Comparison of ENCODE assay signal across 8 cellular contexts in the genomic region with DNA sequence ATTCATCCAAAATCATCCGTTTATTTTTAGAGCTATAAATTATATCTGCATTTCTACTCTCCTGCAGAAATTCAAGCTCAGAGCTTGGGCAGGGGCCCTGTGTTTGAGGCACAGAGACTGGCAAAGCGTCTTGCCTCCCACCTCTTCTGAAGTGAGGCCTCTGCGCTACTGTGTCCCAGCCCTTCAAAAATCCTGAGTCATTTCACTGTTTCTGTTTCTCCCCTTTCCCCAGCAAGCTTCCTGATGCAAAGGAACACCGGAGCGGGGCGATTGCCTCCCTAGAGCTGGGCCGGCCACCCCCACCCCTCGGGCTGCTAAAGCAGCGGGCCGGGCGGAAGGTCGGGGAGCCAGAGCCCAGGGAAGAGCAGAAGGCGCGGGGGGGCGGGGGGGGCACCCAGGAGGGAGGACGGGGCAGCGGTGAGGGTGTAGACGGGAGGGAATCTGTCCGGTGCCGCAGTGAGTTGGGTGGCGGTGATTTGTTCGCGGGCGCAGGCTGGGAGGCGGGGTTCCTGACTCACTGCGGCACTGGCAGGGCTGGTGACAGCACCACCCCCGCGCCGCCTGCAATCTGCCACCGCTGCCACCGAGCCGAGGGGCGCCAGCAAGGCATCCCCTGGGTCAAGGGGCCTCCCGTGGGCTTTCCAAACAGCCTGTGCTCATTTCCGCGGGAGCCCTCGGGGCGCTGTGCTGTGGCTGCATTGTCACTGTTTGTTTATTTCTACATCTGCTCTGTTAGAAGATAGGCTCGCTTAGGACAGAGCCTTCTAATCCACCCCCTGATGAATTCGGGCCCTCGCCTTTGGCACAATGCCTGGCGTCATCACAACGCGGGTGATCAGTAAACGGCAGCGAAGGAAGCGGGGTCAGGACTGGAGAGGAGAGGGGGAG. TPM values are rescaled to one million over a fixed set of nuclear protein-coding genes. Genes with fewer than 3 reads are reported as not detected.
DNase-seq lines count a peak whose midpoint lies in the region; ATAC-seq and TF ChIP-seq lines count a peak whose summit lies in the region.

No MANE protein-coding gene starts in this region.

- H3K4me3 ChIP-seq in adipocyte (ENCODE audit: low read length), result peak overlapping the region; percentile 81
- peak overlapping the region; percentile 52 for H3K4me3 ChIP-seq in psoas muscle

- peak overlapping the region; percentile 54 for H3K9ac ChIP-seq in adipocyte (ENCODE audit: low read length)

- ATAC-seq in psoas muscle (no peak), HG03175 (IDR thresholded peaks at IDR 0.05; ENCODE audit: unreplicated experiment) (no peak), HG03108 (IDR thresholded peaks at IDR 0.05; ENCODE audit: unreplicated experiment) (no peak)

- no peak overlapping the region for H3K27ac ChIP-seq in psoas muscle

- intact Hi-C loops in psoas muscle (cut with DNase I), result no loop called here

- H3K27me3 ChIP-seq in adipocyte (replicated peaks; ENCODE audit: control insufficient read depth, insufficient read depth, low read length), result peaks cover 6% of the 10 kb centered on the region
- H3K27me3 ChIP-seq in psoas muscle (ENCODE audit: insufficient read depth in 3 of 3, low read length in 2 of 3), result peaks cover 0 to 15% (median 8%) of the 10 kb centered on the region in 3 donors

- DNase-seq in NCI-H524 (lab: John Stamatoyannopoulos, UW) (peak; percentile 76 to 78), NCI-H524 treated with DMSO at 0.1 percent for 48 hours (lab: John Stamatoyannopoulos, UW) (no peak), NCI-H774 (lab: John Stamatoyannopoulos, UW) (peak; percentile 58), adipocyte (ENCODE audit: low read depth) (peak; percentile 72), hepatic stellate cell (ENCODE audit: low spot score) (peak; percentile 57), psoas muscle (peak; percentile 40 to 44)

- H3K4me1 ChIP-seq in adipocyte (ENCODE audit: control insufficient read depth, insufficient read depth, low read length), result peaks cover 7% of the 10 kb centered on the region
- H3K4me1 ChIP-seq in psoas muscle, result no peaks in the 10 kb centered on the region

- WGBS in psoas muscle, 3 donors, result 2 to 3% (median 2%) methylated on average over 41 to 47 of the region's 47 CpGs

- H3K36me3 ChIP-seq in adipocyte (ENCODE audit: control insufficient read depth, insufficient read depth, low read length, severe bottlenecking), result no peaks in the 10 kb centered on the region
- H3K36me3 ChIP-seq in psoas muscle (ENCODE audit: insufficient read depth in 1 of 2, low read depth in 1 of 2), result no peaks in the 10 kb centered on the region

- H3K9me3 ChIP-seq in adipocyte (ENCODE audit: control insufficient read depth, low read length) (peaks cover 12% of the 10 kb centered on the region), psoas muscle (no peaks in the 10 kb centered on the region)

- TF ChIP-seq CTCF in psoas muscle (IDR thresholded peaks at IDR 0.05), result no peak

RNA-seq across cellular contexts. Expression of a gene that starts 46.5 kb away (rescaled TPM):
- total RNA-seq in psoas muscle, result not detected
- polyA plus RNA-seq in psoas muscle, result under 1 TPM in 2 of 3 donors, not detected in 1; 0.07 to 0.75 TPM
